Comparison of ENCODE assay signal across 5 cellular contexts in the genomic region with DNA sequence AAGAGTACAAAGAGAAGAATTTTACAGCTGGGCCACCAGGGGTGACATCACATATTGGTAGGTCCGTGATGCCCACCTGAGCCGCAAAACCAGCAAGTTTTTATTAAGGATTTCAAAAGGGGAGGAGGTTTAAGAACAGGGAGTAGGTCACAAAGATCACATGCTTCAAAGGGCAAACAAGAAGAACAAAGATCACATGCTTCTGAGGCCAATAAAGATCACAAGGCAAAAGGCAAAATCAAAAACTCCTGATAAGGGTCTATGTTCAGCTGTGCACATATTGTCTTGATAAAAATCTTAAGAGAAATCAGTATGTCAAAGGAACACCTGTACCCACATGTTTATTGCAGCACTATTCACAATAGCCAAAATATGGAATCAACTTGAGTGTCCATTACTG. TPM values are rescaled to one million over a fixed set of nuclear protein-coding genes. Genes with fewer than 3 reads are reported as not detected.
"Had no signal": no experiment of that assay in that cellular context is flagged by ENCODE, and none has a peak within 500 bp of the region (broad histone marks: within the 10 kb centered on the region; RNA-seq: fewer than 3 reads in every experiment).

No MANE protein-coding gene starts in this region.

RNA-seq across cellular contexts. Expression of a gene that starts 25.7 kb away (rescaled TPM):
- total RNA-seq: adrenal gland; Peyer's patch; Right ventricle myocardium superior; SJSA1; T-helper 1 cell treated with Interleukin-12 subunit alpha and Interleukin-12 subunit beta and Interleukin-4 antibody, amounts not matched to agents 30 ng/mL and 1 ng/mL, for 36 hours had no signal
